Comparison of ENCODE assay signal across 18 cellular contexts in genomic region chr4:74534121-74534520, GRCh38.
"Had no signal": no experiment of that assay in that cellular context is flagged by ENCODE, and none has a peak within 500 bp of the region (broad histone marks: within the 10 kb centered on the region; RNA-seq: fewer than 3 reads in every experiment).

No MANE protein-coding gene starts in this region.

- H3K4me3 ChIP-seq: pancreas, psoas muscle, right atrium auricular region had no signal

- H3K4me1 ChIP-seq: psoas muscle had no signal

- H3K27me3 ChIP-seq: pancreas, right atrium auricular region had no signal

- ATAC-seq: activated CD4-positive, CD25-positive, alpha-beta regulatory T cell treated with anti-CD3 and anti-CD28 coated beads, Interleukin-2, amount 50 U/mL, for 24 hours; activated CD8-positive, alpha-beta T cell treated with anti-CD3 and anti-CD28 coated beads for 36 hours; activated naive CD4-positive, alpha-beta T cell treated with anti-CD3 and anti-CD28 coated beads, Interleukin-2, amount 50 U/mL, for 72 hours; pancreas; psoas muscle; stimulated activated naive CD8-positive, alpha-beta T cell treated with anti-CD3 and anti-CD28 coated beads, Interleukin-15, Interleukin-2, amounts not matched to agents 100 U/mL and 50 U/mL, for 24 hours had no signal

- H3K36me3 ChIP-seq: pancreas, right atrium auricular region had no signal

- H3K27ac ChIP-seq: pancreas, psoas muscle, right atrium auricular region had no signal

- H3K9me3 ChIP-seq: pancreas, psoas muscle, right atrium auricular region had no signal

- DNase-seq: activated CD4-positive, alpha-beta T cell treated with anti-CD3 and anti-CD28 coated beads, Interleukin-2, amount 10 ng/mL, durations not matched to agents 7 days and 5 days; activated CD8-positive, alpha-beta T cell treated with anti-CD3 and anti-CD28 coated beads for 36 hours; activated gamma-delta T cell treated with Interleukin-2 at 50 U/mL for 16 hours; aorta; dermis blood vessel endothelial cell; effector CD8-positive, alpha-beta T cell; foreskin melanocyte; glutamatergic neuron; hypothalamus; nephron progenitor cell; pancreas; psoas muscle; stimulated activated CD4-positive, alpha-beta T cell treated with anti-CD3 and anti-CD28 coated beads, Interleukin-12 subunit alpha, Interleukin-12 subunit beta, amount 100 ng/mL, for 4 hours; stimulated activated CD4-positive, alpha-beta T cell treated with anti-CD3 and anti-CD28 coated beads, Interleukin-4, amount 100 ng/mL, for 4 hours; stimulated activated naive CD8-positive, alpha-beta T cell treated with anti-CD3 and anti-CD28 coated beads, Interleukin-15, Interleukin-2, amounts not matched to agents 100 U/mL and 50 U/mL, for 24 hours had no signal
